29 cellular contexts compared by ENCODE assay signal in genomic region chr7:26070290-26070689, GRCh38.
"Had no signal": no experiment of that assay in that cellular context is flagged by ENCODE, and none has a peak within 500 bp of the region (broad histone marks: within the 10 kb centered on the region; RNA-seq: fewer than 3 reads in every experiment).

No MANE protein-coding gene starts in this region.

- H3K36me3 ChIP-seq: adrenal gland, brain microvascular endothelial cell, breast epithelium had no signal

- H3K4me3 ChIP-seq: adrenal gland, body of pancreas, breast epithelium had no signal

- H3K4me1 ChIP-seq: adrenal gland, body of pancreas, breast epithelium had no signal

- H3K27me3 ChIP-seq: body of pancreas, brain microvascular endothelial cell, breast epithelium had no signal

- H3K9me3 ChIP-seq: adrenal gland, body of pancreas, breast epithelium had no signal

- DNase-seq: activated B cell treated with CpG ODN at 0.5 μM for 24 hours; activated CD4-positive, alpha-beta memory T cell treated with anti-CD3 and anti-CD28 coated beads, Interleukin-2, amount 10 ng/mL, durations not matched to agents 7 days and 5 days; activated CD4-positive, alpha-beta T cell treated with anti-CD3 and anti-CD28 coated beads for 4 hours; activated CD4-positive, alpha-beta T cell treated with anti-CD3 and anti-CD28 coated beads, Interleukin-2, amount 10 ng/mL, durations not matched to agents 7 days and 5 days; activated CD4-positive, alpha-beta T cell treated with anti-CD3 and anti-CD28 coated beads, Interleukin-2, amount 50 U/mL, for 48 hours; activated CD4-positive, CD25-positive, alpha-beta regulatory T cell treated with anti-CD3 and anti-CD28 coated beads, Interleukin-2, amount 50 U/mL, for 72 hours; activated CD8-positive, alpha-beta memory T cell treated with anti-CD3 and anti-CD28 coated beads for 24 hours; activated CD8-positive, alpha-beta memory T cell treated with anti-CD3 and anti-CD28 coated beads, Interleukin-2, amount 10 ng/mL, durations not matched to agents 7 days and 5 days; activated CD8-positive, alpha-beta memory T cell treated with anti-CD3 and anti-CD28 coated beads, Interleukin-2, amount 50 U/mL, for 48 hours; activated CD8-positive, alpha-beta T cell treated with anti-CD3 and anti-CD28 coated beads, Interleukin-2, amount 10 ng/mL, durations not matched to agents 7 days and 5 days; activated effector memory CD4-positive, alpha-beta T cell treated with Interleukin-2 at 50 U/mL for 16 hours; activated gamma-delta T cell treated with Interleukin-2 at 50 U/mL for 16 hours; activated naive CD4-positive, alpha-beta T cell; activated naive CD4-positive, alpha-beta T cell treated with anti-CD3 and anti-CD28 coated beads for 36 hours; activated naive CD4-positive, alpha-beta T cell treated with anti-CD3 and anti-CD28 coated beads, Interleukin-2, amount 50 U/mL, for 16 hours; activated naive CD8-positive, alpha-beta T cell treated with anti-CD3 and anti-CD28 coated beads for 36 hours; activated T-cell treated with anti-CD3 and anti-CD28 coated beads, Interleukin-2, amount 50 U/mL, for 24 hours; activated T-cell treated with anti-CD3 and anti-CD28 coated beads, Interleukin-2, amount 50 U/mL, for 48 hours; adrenal gland; amniotic stem cell; aorta; body of pancreas; brain microvascular endothelial cell; central memory CD4-positive, alpha-beta T cell; T-cell; T-helper 2 cell; T-helper 9 cell had no signal

- H3K27ac ChIP-seq: adrenal gland, body of pancreas, brain microvascular endothelial cell, breast epithelium, VCaP had no signal
